ENCODE assay signal across 8 cellular contexts in the genomic region with DNA sequence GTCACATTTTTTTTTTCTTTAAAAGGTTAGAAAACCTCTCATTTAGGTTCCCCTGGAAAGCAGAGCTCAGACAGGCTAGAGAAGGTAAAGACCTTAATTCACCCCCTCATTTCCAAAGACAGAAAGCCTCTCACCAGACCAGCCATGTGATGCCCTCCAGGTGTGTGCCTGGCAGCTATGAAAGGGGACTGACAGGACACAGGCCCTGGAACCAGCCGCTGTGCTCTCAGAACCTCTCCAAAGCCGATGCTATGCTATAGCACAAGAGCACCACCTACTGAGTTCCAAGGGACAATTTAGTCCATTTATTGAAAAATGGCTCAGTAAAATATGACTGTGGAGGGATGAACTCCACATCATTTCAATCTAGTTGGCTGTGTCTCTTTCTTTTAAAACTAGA. TPM values are rescaled to one million over a fixed set of nuclear protein-coding genes. Genes with fewer than 3 reads are reported as not detected.
DNase-seq lines count a peak whose midpoint lies in the region; ATAC-seq, FAIRE-seq and TF ChIP-seq lines count a peak whose summit lies in the region.

No MANE protein-coding gene starts in this region.

- H3K4me1 ChIP-seq in A549, result peaks cover 42% of the 10 kb centered on the region
- peaks cover 24% of the 10 kb centered on the region for H3K4me1 ChIP-seq in mesenchymal stem cell (ENCODE audit: control insufficient read depth, insufficient read depth, low read depth, low read length)

- no peaks in the 10 kb centered on the region for H3K27me3 ChIP-seq in mesenchymal stem cell (ENCODE audit: control insufficient read depth in 1 of 2, insufficient read depth in 1 of 2, low read length in 2 of 2)

- TF ChIP-seq CTCF in A549 (IDR thresholded peaks at IDR 0.05) (peak; percentile 51), GM12875 (IDR thresholded peaks at IDR 0.05; ENCODE audit: borderline replicate concordance, insufficient read depth, low read depth, low read length) (peak; percentile 24; the same call in 1 of the 2 replicates), cardiac fibroblast (IDR thresholded peaks at IDR 0.05; ENCODE audit: low read depth, low read length) (peak; percentile 50)

- peaks cover 31% of the 10 kb centered on the region for H3K79me1 ChIP-seq in mesenchymal stem cell (replicated peaks; ENCODE audit: low read length, poor library complexity, severe bottlenecking)

- CTCF ChIA-PET in A549 (lab: Yijun Ruan, JAX), result interaction anchor here (0.8 to 1.3 kb wide), 5 partner anchors 90 to 946 kb away, joined by 3 to 4 read pairs (median 3); no protein-coding TSS in a partner anchor

- peak overlapping the region in 1 of 2 experiments; percentile 54 for H2BK12ac ChIP-seq in mesenchymal stem cell (ENCODE audit: low read length in 2 of 2)

- peaks cover 28% of the 10 kb centered on the region for H3K4me1 Mint-ChIP-seq in activated naive CD8-positive, alpha-beta T cell treated with anti-CD3 and anti-CD28 coated beads for 36 hours

- H3K4ac ChIP-seq in mesenchymal stem cell (ENCODE audit: low read depth in 1 of 2, low read length in 2 of 2), result no peak overlapping the region

- no peak overlapping the region for H3K27ac Mint-ChIP-seq in activated naive CD8-positive, alpha-beta T cell treated with anti-CD3 and anti-CD28 coated beads for 36 hours

- no peak overlapping the region for H3K23ac ChIP-seq in mesenchymal stem cell (ENCODE audit: low read length in 2 of 2)

- POLR2A ChIA-PET in A549 (lab: Yijun Ruan, JAX), result no interaction called here

- H2BK120ac ChIP-seq in mesenchymal stem cell (ENCODE audit: low read depth, low read length), result no peak overlapping the region

- no peaks in the 10 kb centered on the region for H3K36me3 ChIP-seq in mesenchymal stem cell (ENCODE audit: control insufficient read depth in 1 of 2, insufficient read depth in 2 of 2, low read depth in 1 of 2, low read length in 2 of 2)

- no peak overlapping the region for H2AK5ac ChIP-seq in mesenchymal stem cell (ENCODE audit: low read length, severe bottlenecking)

- no peak overlapping the region for H2BK5ac ChIP-seq in mesenchymal stem cell (ENCODE audit: low read depth, low read length, poor library complexity, severe bottlenecking)

- H3K4me2 ChIP-seq in A549, result no peak overlapping the region
- no peak overlapping the region for H3K4me2 ChIP-seq in mesenchymal stem cell (ENCODE audit: low read length, poor library complexity, severe bottlenecking)

- peak; percentile 21 to 63 for DNase-seq in A549 (ENCODE audit: low read depth in 1 of 2, low spot score in 1 of 2)
- peak; percentile 63 for DNase-seq in NCI-H2227 (lab: John Stamatoyannopoulos, UW; ENCODE audit: unreplicated experiment)
- DNase-seq in cardiac fibroblast (ENCODE audit: low read depth in 2 of 2), result peak; percentile 53 to 65
- peak; percentile 47 for DNase-seq in mesenchymal stem cell
- no peak for DNase-seq in activated naive CD8-positive, alpha-beta T cell treated with anti-CD3 and anti-CD28 coated beads for 36 hours
- DNase-seq in GM12891 (ENCODE audit: insufficient read length, low spot score), result no peak

- no peaks in the 10 kb centered on the region for H3K9me3 Mint-ChIP-seq in activated naive CD8-positive, alpha-beta T cell treated with anti-CD3 and anti-CD28 coated beads for 36 hours

- peak; percentile 67 to 82; a peak in 4 of 6 replicates for ATAC-seq in A549
- no peak for ATAC-seq in GM18517 (IDR thresholded peaks at IDR 0.05; ENCODE audit: unreplicated experiment)

- no peak for TF ChIP-seq EP300 in A549 (IDR thresholded peaks at IDR 0.05)

- peak; percentile 56 to 61 for TF ChIP-seq RAD21 in A549 (conservative IDR thresholded peaks at IDR 0.05 in 1 of 2, IDR thresholded peaks at IDR 0.05 in 1 of 2)

- no peaks in the 10 kb centered on the region for H3K9me3 ChIP-seq in A549
- H3K9me3 ChIP-seq in mesenchymal stem cell (ENCODE audit: control insufficient read depth, low read length), result no peaks in the 10 kb centered on the region

- H2AFZ ChIP-seq in mesenchymal stem cell (ENCODE audit: low read depth, low read length), result no peak overlapping the region

- no peak overlapping the region for H4K8ac ChIP-seq in mesenchymal stem cell (ENCODE audit: low read length)

- H3K14ac ChIP-seq in mesenchymal stem cell (ENCODE audit: low read length in 2 of 2), result no peak overlapping the region

- H3K9ac ChIP-seq in mesenchymal stem cell (ENCODE audit: low read length), result no peak overlapping the region

- H3K27ac ChIP-seq in A549, result no peak overlapping the region
- no peak overlapping the region for H3K27ac ChIP-seq in mesenchymal stem cell (ENCODE audit: low read length, poor library complexity, severe bottlenecking)

- H2BK15ac ChIP-seq in mesenchymal stem cell (ENCODE audit: low read depth, poor library complexity, severe bottlenecking), result no peak overlapping the region

- no peak overlapping the region for H3K18ac ChIP-seq in mesenchymal stem cell (ENCODE audit: low read depth in 1 of 2, low read length in 2 of 2)

- H3K36me3 Mint-ChIP-seq in activated naive CD8-positive, alpha-beta T cell treated with anti-CD3 and anti-CD28 coated beads for 36 hours, result peaks cover 4% of the 10 kb centered on the region

- H3K4me3 ChIP-seq in A549, result no peak overlapping the region
- no peak overlapping the region for H3K4me3 ChIP-seq in GM12875 (ENCODE audit: low read depth, low read length)
- H3K4me3 ChIP-seq in cardiac fibroblast (replicated peaks in 1 of 2; ENCODE audit: low read depth in 2 of 2, low read length in 2 of 2), result no peak overlapping the region
- no peak overlapping the region for H3K4me3 ChIP-seq in mesenchymal stem cell (ENCODE audit: insufficient read depth in 1 of 2, low read depth in 1 of 2, low read length in 2 of 2)

- no peak for FAIRE-seq in A549 (lab: Jason Lieb, UNC)
- FAIRE-seq in GM12891 (lab: Jason Lieb, UNC), result no peak

- no peak overlapping the region for H4K91ac ChIP-seq in mesenchymal stem cell (ENCODE audit: low read length)

- 27% methylated on average over 2 of the region's 2 CpGs for WGBS in A549 (ENCODE audit: missing lambda C conversion rate)
- 57% methylated on average over 2 of the region's 2 CpGs for WGBS in mesenchymal stem cell

- H3K4me3 Mint-ChIP-seq in activated naive CD8-positive, alpha-beta T cell treated with anti-CD3 and anti-CD28 coated beads for 36 hours, result no peak overlapping the region

- TF ChIP-seq POLR2A in A549 (IDR thresholded peaks at IDR 0.05; ENCODE audit: low read length) (no peak), GM12891 (IDR thresholded peaks at IDR 0.05; ENCODE audit: low read depth, low read length) (no peak)

- no peaks in the 10 kb centered on the region for H3K27me3 Mint-ChIP-seq in activated naive CD8-positive, alpha-beta T cell treated with anti-CD3 and anti-CD28 coated beads for 36 hours

TF ChIP-seq in A549, 52 proteins besides CTCF, POLR2A, EP300 and RAD21:
- TF ChIP-seq CHD4 (IDR thresholded peaks at IDR 0.05; ENCODE audit: borderline replicate concordance), result no peak
- no peak for TF ChIP-seq FOSB (CRISPR knock-in tag; IDR thresholded peaks at IDR 0.05)
- no peak for TF ChIP-seq CBX8 (IDR thresholded peaks at IDR 0.05)
- TF ChIP-seq SMC3 (IDR thresholded peaks at IDR 0.05), result 0 out of 3 replicates have a peak, but pooled peaks have one; percentile 24
- TF ChIP-seq, protein P1, sequence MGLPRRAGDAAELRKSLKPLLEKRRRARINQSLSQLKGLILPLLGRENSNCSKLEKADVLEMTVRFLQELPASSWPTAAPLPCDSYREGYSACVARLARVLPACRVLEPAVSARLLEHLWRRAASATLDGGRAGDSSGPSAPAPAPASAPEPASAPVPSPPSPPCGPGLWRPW (IDR thresholded peaks at IDR 0.05), result no peak
- no peak for TF ChIP-seq ATOH8 (CRISPR knock-in tag; IDR thresholded peaks at IDR 0.05; ENCODE audit: low read depth)

TF ChIP-seq in GM12891, 5 proteins besides CTCF, POLR2A, EP300 and RAD21:
- TF ChIP-seq POU2F2 (IDR thresholded peaks at IDR 0.05; ENCODE audit: low read depth, low read length) (no peak), PAX5 (IDR thresholded peaks at IDR 0.05; ENCODE audit: insufficient read depth, low read length, severe bottlenecking) (no peak), TAF1 (IDR thresholded peaks at IDR 0.05; ENCODE audit: low read depth, low read length) (no peak), POLR2AphosphoS5 (IDR thresholded peaks at IDR 0.05; ENCODE audit: low read depth, low read length) (no peak), SPI1 (IDR thresholded peaks at IDR 0.05; ENCODE audit: low read depth, low read length) (no peak)

RNA-seq across cellular contexts. Expression of gene FANCC, which starts 48.8 kb away (rescaled TPM):
- polyA plus RNA-seq in A549 (2011; rRNA removed) (24.9 and 26.5 TPM in 2 replicates), A549 (2017; fragmentation: RNase III; extraction: RNeasy Plus Mini Kit Qiagen cat#74134 plus additional on column Dnase treatment) (12.1 to 14.1 TPM (median 13.5 TPM) in 3 replicates)
- polyA plus RNA-seq in A549 (2012; cell fraction: cytosol; rRNA removed), result 8.1 and 10.7 TPM in 2 replicates
- 10.5 and 14.0 TPM in 2 replicates for polyA plus RNA-seq in A549 (2012; cell fraction: nucleus; rRNA removed)
- polyA minus RNA-seq in A549 (2011; rRNA and poly(A)+ RNA removed), result 19.5 and 23.0 TPM in 2 replicates
- polyA plus RNA-seq in mesenchymal stem cell (2013, experiment 1 of 2), result 4.8 TPM
- polyA plus RNA-seq in mesenchymal stem cell (2013, experiment 2 of 2), result 4.6 TPM
- 10 to 100 TPM; 16.0 to 16.5 TPM for total RNA-seq in activated naive CD8-positive, alpha-beta T cell treated with anti-CD3 and anti-CD28 coated beads for 36 hours
- polyA plus RNA-seq in GM12891 (2012; ENCODE audit: low read depth, missing spikeins), result 4.3 TPM

Comparison
In these comparisons a context has a peak if more than half of its experiments do, and no peak if none do; other contexts are left out.
1. DNase-seq: peak in A549 (2 of 2), NCI-H2227 (single experiment), cardiac fibroblast (2 of 2) and mesenchymal stem cell (single experiment); none in activated naive CD8-positive, alpha-beta T cell treated with anti-CD3 and anti-CD28 coated beads for 36 hours (single experiment) and GM12891 (single experiment).
2. Peak in every context shown above with its lines, with median percentiles within 50 percentile points of each other: CTCF ChIP-seq.